1 cellular context compared by ENCODE assay signal in genomic region chr19:40714519-40715299, GRCh38.
TF ChIP-seq lines count a peak whose summit lies in the region.

No MANE protein-coding gene starts in this region.

TF ChIP-seq in HepG2, 621 proteins besides CTCF, POLR2A, EP300 and RAD21 (continued from another document and continues in another):
- no peak for TF ChIP-seq ZBTB40 (IDR thresholded peaks at IDR 0.05)
- no peak for TF ChIP-seq ZBTB40 (CRISPR knock-in tag; IDR thresholded peaks at IDR 0.05)
- TF ChIP-seq ZBTB46 (CRISPR knock-in tag; IDR thresholded peaks at IDR 0.05; ENCODE audit: borderline replicate concordance) = no peak
- peak; percentile 52 for TF ChIP-seq GABPA (IDR thresholded peaks at IDR 0.05; ENCODE audit: low read depth, low read length)
- TF ChIP-seq GABPA (CRISPR knock-in tag; IDR thresholded peaks at IDR 0.05; ENCODE audit: low read depth) = peak; percentile 72
- 0 out of 2 replicates have a peak, but pooled peaks have one; percentile 32 for TF ChIP-seq ZBTB4 (CRISPR knock-in tag; IDR thresholded peaks at IDR 0.05; ENCODE audit: borderline replicate concordance)
- TF ChIP-seq KMT2A (CRISPR knock-in tag; IDR thresholded peaks at IDR 0.05) = 0 out of 2 replicates have a peak, but pooled peaks have one; percentile 20
- peak; percentile 49; the same call in 1 of the 2 replicates for TF ChIP-seq ZFP90 (CRISPR knock-in tag; IDR thresholded peaks at IDR 0.05; ENCODE audit: borderline replicate concordance)
- TF ChIP-seq SMARCC2 (IDR thresholded peaks at IDR 0.05) = no peak
- TF ChIP-seq SAFB2 (CRISPR knock-in tag; IDR thresholded peaks at IDR 0.05; ENCODE audit: borderline replicate concordance, low read depth) = no peak
- peak; percentile 45; the same call in 1 of the 2 replicates for TF ChIP-seq SIN3A (IDR thresholded peaks at IDR 0.05; ENCODE audit: borderline replicate concordance, low read depth, low read length)
- TF ChIP-seq ZMYM4 (CRISPR knock-in tag; IDR thresholded peaks at IDR 0.05) = 0 out of 2 replicates have a peak, but pooled peaks have one; percentile 22
- TF ChIP-seq KLF16 (CRISPR knock-in tag; IDR thresholded peaks at IDR 0.05) = 0 out of 4 replicates have a peak, but pooled peaks of 1 of the 2 experiments have one; percentile 24
- TF ChIP-seq CENPX (CRISPR knock-in tag; IDR thresholded peaks at IDR 0.05) = no peak
- TF ChIP-seq ZNF772 (CRISPR knock-in tag; IDR thresholded peaks at IDR 0.05) = 0 out of 2 replicates have a peak, but pooled peaks have one; percentile 22
- peak; percentile 24 for TF ChIP-seq HNRNPLL (IDR thresholded peaks at IDR 0.05; ENCODE audit: low read depth, low read length, poor library complexity, severe bottlenecking)
- TF ChIP-seq ATF1 (CRISPR knock-in tag; IDR thresholded peaks at IDR 0.05) = no peak
- no peak for TF ChIP-seq ISL2 (CRISPR knock-in tag; IDR thresholded peaks at IDR 0.05)
- TF ChIP-seq ZNF747 (CRISPR knock-in tag; IDR thresholded peaks at IDR 0.05; ENCODE audit: borderline replicate concordance) = 0 out of 2 replicates have a peak, but pooled peaks have one; percentile 14
- peak; percentile 56; the same call in 1 of the 2 replicates for TF ChIP-seq RFX3 (CRISPR knock-in tag; IDR thresholded peaks at IDR 0.05)
- no peak for TF ChIP-seq ZNF34 (CRISPR knock-in tag; IDR thresholded peaks at IDR 0.05; ENCODE audit: borderline replicate concordance)
- TF ChIP-seq POLR2AphosphoS5 (IDR thresholded peaks at IDR 0.05; ENCODE audit: low read depth, low read length) = 0 out of 2 replicates have a peak, but pooled peaks have one; percentile 44
- peak; percentile 36; the same call in 1 of the 2 replicates for TF ChIP-seq ZNF605 (CRISPR knock-in tag; IDR thresholded peaks at IDR 0.05)
- TF ChIP-seq ARID4A (CRISPR knock-in tag; IDR thresholded peaks at IDR 0.05; ENCODE audit: borderline replicate concordance) = peak; percentile 22; the same call in 1 of the 2 replicates
- peak; percentile 27; the same call in 1 of the 2 replicates for TF ChIP-seq THAP9 (CRISPR knock-in tag; IDR thresholded peaks at IDR 0.05; ENCODE audit: borderline replicate concordance)
- no peak for TF ChIP-seq GZF1 (CRISPR knock-in tag; IDR thresholded peaks at IDR 0.05)
- TF ChIP-seq DRAP1 (CRISPR knock-in tag; IDR thresholded peaks at IDR 0.05) = 0 out of 2 replicates have a peak, but pooled peaks have one; percentile 21
- TF ChIP-seq KLF6 (CRISPR knock-in tag; IDR thresholded peaks at IDR 0.05) = no peak
- 0 out of 2 replicates have a peak, but pooled peaks have one; percentile 82 for TF ChIP-seq PCBP1 (IDR thresholded peaks at IDR 0.05; ENCODE audit: borderline replicate concordance, low read depth, low read length)
- TF ChIP-seq PBX2 (CRISPR knock-in tag; IDR thresholded peaks at IDR 0.05) = peak; percentile 94
- no peak for TF ChIP-seq ZZZ3 (CRISPR knock-in tag; IDR thresholded peaks at IDR 0.05; ENCODE audit: borderline replicate concordance)
- no peak for TF ChIP-seq CEBPB (IDR thresholded peaks at IDR 0.05; ENCODE audit: borderline replicate concordance, low read depth, low read length)
- no peak for TF ChIP-seq SKI (IDR thresholded peaks at IDR 0.05; ENCODE audit: partially characterized antibody)
- TF ChIP-seq YY1 (IDR thresholded peaks at IDR 0.05; ENCODE audit: insufficient read depth, insufficient replicate concordance, low read depth, low read length) = peak; percentile 19
- TF ChIP-seq HMG20B (CRISPR knock-in tag; conservative IDR thresholded peaks at IDR 0.05) = no peak
